Comparison of ENCODE assay signal across 7 cellular contexts in genomic region chr6:13194852-13195251, GRCh38.
DNase-seq lines count a peak whose midpoint lies in the region; ATAC-seq and TF ChIP-seq lines count a peak whose summit lies in the region.

No MANE protein-coding gene starts in this region.

- H3K27me3 Mint-ChIP-seq in natural killer cell treated with Interleukin-12 subunit alpha and Interleukin-12 subunit beta and Interleukin-15 and Interleukin-18, amount 100 ng/mL, for 72 hours = peaks cover 14 to 35% of the 10 kb centered on the region in 2 donors

- H3K27ac Mint-ChIP-seq in natural killer cell treated with Interleukin-12 subunit alpha and Interleukin-12 subunit beta and Interleukin-15 and Interleukin-18, amount 100 ng/mL, for 72 hours = no peak overlapping the region

- H3K4me1 ChIP-seq in HCT116 (ENCODE audit: control insufficient read depth in 1 of 2, insufficient read depth in 2 of 2, low read length in 2 of 2) = no peaks in the 10 kb centered on the region

- in situ Hi-C loops in SK-MEL-5 (cut with HindIII; ENCODE audit: low pct_unique_long_range_greater_than_20kb, low sequenced_read_pairs) = no loop called here

- peaks cover 28% of the 10 kb centered on the region for H3K27me3 ChIP-seq in HCT116 (ENCODE audit: insufficient read depth, low read length)

- no peak for TF ChIP-seq POLR2A in HCT116 (IDR thresholded peaks at IDR 0.05; ENCODE audit: borderline replicate concordance, extremely low read depth, insufficient read depth, insufficient read length)

- DNase-seq in ELF-1 (ENCODE audit: low read depth, low spot score) (peak; percentile 40), HCT116 (ENCODE audit: low read depth, low spot score) (peak; percentile 21), SK-MEL-5 (ENCODE audit: low read depth, low spot score) (peak; percentile 92), fibroblast of villous mesenchyme (ENCODE audit: low read depth) (peak; percentile 65), non-pigmented ciliary epithelial cell (ENCODE audit: low read depth) (peak; percentile 38)
- no peak for DNase-seq in natural killer cell treated with Interleukin-12 subunit alpha and Interleukin-12 subunit beta and Interleukin-15 and Interleukin-18, amount 100 ng/mL, for 72 hours (ENCODE audit: low spot score)

- H3K9me2 ChIP-seq in HCT116 (ENCODE audit: insufficient read depth) = no peaks in the 10 kb centered on the region

- H3K27ac ChIP-seq in HCT116 (ENCODE audit: low read depth, low read length) = no peak overlapping the region

- TF ChIP-seq RAD21 in HCT116 (IDR thresholded peaks at IDR 0.05; ENCODE audit: low read depth) = peak; percentile 60

- H3K79me2 ChIP-seq in HCT116 (ENCODE audit: insufficient read depth, low read length) = no peaks in the 10 kb centered on the region

- no peak overlapping the region for H3K4me2 ChIP-seq in HCT116 (ENCODE audit: low read length)

- no peak overlapping the region for H3K9ac ChIP-seq in HCT116 (ENCODE audit: low read length)

- H3K36me3 ChIP-seq in HCT116 (ENCODE audit: control insufficient read depth in 1 of 2, insufficient read depth in 2 of 2, low read length in 2 of 2) = no peaks in the 10 kb centered on the region

- BruUV-seq in HCT116 (replicated peaks; lab: Mats Ljungman, UMichigan) = no TSS peak

- no peaks in the 10 kb centered on the region; the same call in 1 of the 2 replicates for H4K20me1 ChIP-seq in HCT116 (ENCODE audit: insufficient read depth)

- H3K4me3 Mint-ChIP-seq in natural killer cell treated with Interleukin-12 subunit alpha and Interleukin-12 subunit beta and Interleukin-15 and Interleukin-18, amount 100 ng/mL, for 72 hours = no peak overlapping the region

- no peak overlapping the region for H2AFZ ChIP-seq in HCT116 (ENCODE audit: low read depth, low read length, poor library complexity, severe bottlenecking)

- POLR2A ChIA-PET in HCT116 (lab: Charles Lee) = interaction anchor here (0.7 kb wide), 1 partner anchor 498 kb away, joined by 3 read pairs; no protein-coding TSS in a partner anchor

- intact Hi-C loops in HCT116 (cut with micrococcal nuclease) = loop anchor here (2.0 kb wide), 1 partner anchor 136 kb away; no protein-coding TSS in a partner anchor

- H3K9me3 Mint-ChIP-seq in natural killer cell treated with Interleukin-12 subunit alpha and Interleukin-12 subunit beta and Interleukin-15 and Interleukin-18, amount 100 ng/mL, for 72 hours = no peaks in the 10 kb centered on the region

- no peaks in the 10 kb centered on the region for H3K9me3 ChIP-seq in HCT116 (ENCODE audit: control insufficient read depth in 1 of 2, insufficient read depth in 1 of 2, low read depth in 1 of 2, low read length in 2 of 2)

- CTCF ChIA-PET in HCT116 (lab: Charles Lee) = interaction anchor here (1.0 to 1.1 kb wide), 2 partner anchors 134 to 420 kb away, joined by 4 read pairs; partner anchors contain the start of gene NOL7

- RAD21 ChIA-PET in HCT116 (lab: Charles Lee; ENCODE audit: low non-redundant PET in 1 of 2, low total read pairs in 2 of 2, uncharacterized antibody in 2 of 2, unreplicated experiment in 2 of 2) = no interaction called here

- no peaks in the 10 kb centered on the region for H3K36me3 Mint-ChIP-seq in natural killer cell treated with Interleukin-12 subunit alpha and Interleukin-12 subunit beta and Interleukin-15 and Interleukin-18, amount 100 ng/mL, for 72 hours

- ATAC-seq in HCT116 = peak; percentile 82
- no peak for ATAC-seq in natural killer cell treated with Interleukin-12 subunit alpha and Interleukin-12 subunit beta and Interleukin-15 and Interleukin-18, amount 100 ng/mL, for 72 hours
- no peak for ATAC-seq in activated CD4-positive, CD25-positive, alpha-beta regulatory T cell treated with anti-CD3 and anti-CD28 coated beads, Interleukin-2, amount 50 U/mL, for 24 hours

- TF ChIP-seq CTCF in HCT116 (IDR thresholded peaks at IDR 0.05 in 2 of 3, conservative IDR thresholded peaks at IDR 0.05 in 1 of 3; ENCODE audit: borderline replicate concordance in 1 of 3, insufficient read depth in 1 of 3, low read depth in 2 of 3, low read length in 2 of 3) = peak; percentile 30 to 61 (median 56); a peak in 5 of 6 replicates
- TF ChIP-seq CTCF in fibroblast of villous mesenchyme (IDR thresholded peaks at IDR 0.05; ENCODE audit: insufficient read depth, low read depth, low read length) = peak; percentile 79

- no peaks in the 10 kb centered on the region for H3K4me1 Mint-ChIP-seq in natural killer cell treated with Interleukin-12 subunit alpha and Interleukin-12 subunit beta and Interleukin-15 and Interleukin-18, amount 100 ng/mL, for 72 hours (ENCODE audit: low read depth in 2 of 2)

- H3K4me3 ChIP-seq in HCT116 (replicated peaks in 1 of 2; ENCODE audit: low read depth in 1 of 2, low read length in 2 of 2) (no peak overlapping the region), fibroblast of villous mesenchyme (ENCODE audit: low read depth, low read length) (no peak overlapping the region)

TF ChIP-seq in HCT116, 20 proteins besides CTCF, POLR2A, EP300 and RAD21:
- TF ChIP-seq ZBTB33 (IDR thresholded peaks at IDR 0.05; ENCODE audit: extremely low read depth, insufficient replicate concordance, low read length) = no peak
- no peak for TF ChIP-seq SP1 (IDR thresholded peaks at IDR 0.05; ENCODE audit: low read depth)
- TF ChIP-seq YY1 (IDR thresholded peaks at IDR 0.05; ENCODE audit: extremely low read depth, insufficient replicate concordance, low read depth, low read length) = no peak
- no peak for TF ChIP-seq CBX3 (IDR thresholded peaks at IDR 0.05; ENCODE audit: low read depth)
- no peak for TF ChIP-seq ZFX (IDR thresholded peaks at IDR 0.05)
- TF ChIP-seq MAX (IDR thresholded peaks at IDR 0.05) = no peak
- no peak for TF ChIP-seq TCF7L2 (IDR thresholded peaks at IDR 0.05; ENCODE audit: borderline replicate concordance, extremely low read depth, insufficient read depth, insufficient read length)
- no peak for TF ChIP-seq ELF1 (IDR thresholded peaks at IDR 0.05; ENCODE audit: borderline replicate concordance, low read depth)
- no peak for TF ChIP-seq ATF3 (IDR thresholded peaks at IDR 0.05)
- no peak for TF ChIP-seq EZH2phosphoT487 (IDR thresholded peaks at IDR 0.05; ENCODE audit: borderline replicate concordance)
- TF ChIP-seq EZH2 (IDR thresholded peaks at IDR 0.05) = no peak
- no peak for TF ChIP-seq EGR1 (IDR thresholded peaks at IDR 0.05; ENCODE audit: low read depth)
- TF ChIP-seq CEBPB (IDR thresholded peaks at IDR 0.05; ENCODE audit: low read depth) = no peak
